ENCODE assay signal across 26 cellular contexts in genomic region chr3:67034371-67034770, GRCh38.
"Had no signal": no experiment of that assay in that cellular context is flagged by ENCODE, and none has a peak within 500 bp of the region (broad histone marks: within the 10 kb centered on the region; RNA-seq: fewer than 3 reads in every experiment).

No MANE protein-coding gene starts in this region.

- H2AFZ ChIP-seq: hepatocyte had no signal

- H3K27me3 ChIP-seq: colonic mucosa, gastroesophageal sphincter, heart left ventricle, hepatocyte, left lung, neutrophil, pancreas, right lobe of liver, suprapubic skin, transverse colon, upper lobe of right lung, uterus had no signal

- H3K4me3 ChIP-seq: colonic mucosa, gastroesophageal sphincter, heart left ventricle, hepatocyte, left lung, mucosa of descending colon, pancreas, right lobe of liver, suprapubic skin, transverse colon, upper lobe of right lung, uterus had no signal

- H3K4me2 ChIP-seq: hepatocyte had no signal

- H3K36me3 ChIP-seq: colonic mucosa, gastroesophageal sphincter, heart left ventricle, left lung, neutrophil, pancreas, right lobe of liver, suprapubic skin, transverse colon, upper lobe of right lung, uterus had no signal

- H3K9me3 ChIP-seq: colonic mucosa, gastroesophageal sphincter, heart left ventricle, left lung, mucosa of descending colon, neutrophil, pancreas, right lobe of liver, suprapubic skin, transverse colon, upper lobe of right lung, uterus had no signal

- DNase-seq: colonic mucosa; effector CD8-positive, alpha-beta T cell; endodermal cell; foreskin keratinocyte; heart left ventricle; kidney; left lung; mesenchymal stem cell; mucosa of descending colon; naive B cell; pancreas; right lobe of liver; small intestine; stimulated activated CD4-positive, alpha-beta T cell treated with anti-CD3 and anti-CD28 coated beads, Interleukin-15, amount 100 ng/mL, for 24 hours; stimulated activated CD4-positive, alpha-beta T cell treated with anti-CD3 and anti-CD28 coated beads, Interleukin-2, amount 100 ng/mL, for 48 hours; stimulated activated naive B cell treated with anti-CD40 and anti-IgM and Interleukin-4, amounts not matched to agents 10 μg/mL and 1 μg/mL and 100 μg/mL, for 72 hours; transverse colon; upper lobe of right lung; uterus had no signal

- ATAC-seq: esophagus mucosa; foreskin keratinocyte; gastroesophageal sphincter; heart left ventricle; left lung; mucosa of descending colon; natural killer cell treated with Interleukin-12 subunit alpha and Interleukin-12 subunit beta and Interleukin-15 and Interleukin-18, amount 100 ng/mL, for 72 hours; pancreas; right lobe of liver; stimulated activated naive B cell treated with anti-CD40 and anti-IgM and Interleukin-4, amounts not matched to agents 10 μg/mL and 1 μg/mL and 100 μg/mL, for 72 hours; upper lobe of right lung had no signal

- H3K27ac ChIP-seq: colonic mucosa, epithelial cell of prostate, foreskin keratinocyte, gastroesophageal sphincter, heart left ventricle, hepatocyte, left lung, neutrophil, pancreas, right lobe of liver, suprapubic skin, transverse colon, upper lobe of right lung, uterus had no signal

- H3K4me1 ChIP-seq: colonic mucosa, foreskin keratinocyte, gastroesophageal sphincter, left lung, right lobe of liver, suprapubic skin, transverse colon, upper lobe of right lung, uterus had no signal
